23 cellular contexts compared by ENCODE assay signal in genomic region chr1:216388558-216388957, GRCh38. TPM values are rescaled to one million over a fixed set of nuclear protein-coding genes. Genes with fewer than 3 reads are reported as not detected.
"Had no signal": no experiment of that assay in that cellular context is flagged by ENCODE, and none has a peak within 500 bp of the region (broad histone marks: within the 10 kb centered on the region; RNA-seq: fewer than 3 reads in every experiment).

No MANE protein-coding gene starts in this region.

- H3K27me3 Mint-ChIP-seq: naive thymus-derived CD4-positive, alpha-beta T cell had no signal

- H3K27ac Mint-ChIP-seq: activated T-cell treated with anti-CD3 and anti-CD28 coated beads, Interleukin-2, amount 50 U/mL, for 72 hours; immature natural killer cell; memory B cell; naive thymus-derived CD4-positive, alpha-beta T cell; progenitor cell of endocrine pancreas had no signal

- H3K9me3 ChIP-seq: breast epithelium, esophagus squamous epithelium, right atrium auricular region, tibial nerve had no signal

- H3K27ac ChIP-seq: breast epithelium, esophagus squamous epithelium, right atrium auricular region, tibial nerve had no signal

- DNase-seq: activated CD8-positive, alpha-beta memory T cell treated with anti-CD3 and anti-CD28 coated beads for 24 hours; activated effector memory CD4-positive, alpha-beta T cell treated with anti-CD3 and anti-CD28 coated beads, Interleukin-2, amount 50 U/mL, for 16 hours; activated naive CD4-positive, alpha-beta T cell treated with anti-CD3 and anti-CD28 coated beads, Interleukin-2, amount 50 U/mL, for 16 hours; activated T-cell treated with anti-CD3 and anti-CD28 coated beads, Interleukin-2, amount 50 U/mL, for 72 hours; cortex of kidney; effector CD8-positive, alpha-beta T cell; esophagus squamous epithelium; immature natural killer cell; naive thymus-derived CD4-positive, alpha-beta T cell; occipital lobe; stimulated activated CD4-positive, alpha-beta T cell treated with anti-CD3 and anti-CD28 coated beads, Interleukin-12 subunit alpha, Interleukin-12 subunit beta, amount 100 ng/mL, for 4 hours; stimulated activated CD4-positive, alpha-beta T cell treated with anti-CD3 and anti-CD28 coated beads, Interleukin-1b, Interleukin-23, amount 100 ng/mL, for 48 hours; stimulated activated naive CD4-positive, alpha-beta T cell treated with Interleukin-2 at 50 U/mL for 16 hours; T1000 had no signal

- H3K36me3 Mint-ChIP-seq: immature natural killer cell; memory B cell; naive thymus-derived CD4-positive, alpha-beta T cell had no signal

- H3K4me3 ChIP-seq: breast epithelium, esophagus squamous epithelium, right atrium auricular region, tibial nerve had no signal

- H3K36me3 ChIP-seq: breast epithelium, esophagus squamous epithelium, right atrium auricular region, tibial nerve had no signal

- H3K4me3 Mint-ChIP-seq: activated T-cell treated with anti-CD3 and anti-CD28 coated beads, Interleukin-2, amount 50 U/mL, for 72 hours; immature natural killer cell; memory B cell; naive thymus-derived CD4-positive, alpha-beta T cell had no signal

- H3K9me3 Mint-ChIP-seq: memory B cell had no signal

- H3K4me1 ChIP-seq: breast epithelium, esophagus squamous epithelium, right atrium auricular region, tibial nerve had no signal

- H3K4me1 Mint-ChIP-seq: immature natural killer cell; naive thymus-derived CD4-positive, alpha-beta T cell had no signal

- ATAC-seq: activated CD4-positive, CD25-positive, alpha-beta regulatory T cell treated with anti-CD3 and anti-CD28 coated beads, Interleukin-2, amount 50 U/mL, for 24 hours; activated T-cell treated with anti-CD3 and anti-CD28 coated beads, Interleukin-2, amount 50 U/mL, for 72 hours; naive thymus-derived CD4-positive, alpha-beta T cell had no signal

- H3K27me3 ChIP-seq: breast epithelium, esophagus squamous epithelium, right atrium auricular region, tibial nerve had no signal

RNA-seq across cellular contexts. Expression of gene USH2A, which starts 34.7 kb away (rescaled TPM):
- total RNA-seq: activated T-cell treated with anti-CD3 and anti-CD28 coated beads, Interleukin-2, amount 50 U/mL, for 72 hours; breast epithelium; endothelial cell of umbilical vein; naive thymus-derived CD4-positive, alpha-beta T cell; T-helper 1 cell treated with Interleukin-12 subunit alpha and Interleukin-12 subunit beta and Interleukin-4 antibody, amounts not matched to agents 30 ng/mL and 1 ng/mL, for 36 hours had no signal
- polyA plus RNA-seq: adipose tissue; endothelial cell of umbilical vein; immature natural killer cell; naive thymus-derived CD4-positive, alpha-beta T cell had no signal
